ENCODE assay signal across 31 cellular contexts in genomic region chr3:133562376-133562775, GRCh38.
"Had no signal": no experiment of that assay in that cellular context is flagged by ENCODE, and none has a peak within 500 bp of the region (broad histone marks: within the 10 kb centered on the region; RNA-seq: fewer than 3 reads in every experiment).

No MANE protein-coding gene starts in this region.

- H3K4me2 ChIP-seq: SK-N-SH had no signal

- ATAC-seq: activated naive CD4-positive, alpha-beta T cell treated with anti-CD3 and anti-CD28 coated beads, Interleukin-2, amount 50 U/mL, for 72 hours; activated T-cell treated with anti-CD3 and anti-CD28 coated beads, Interleukin-2, amount 50 U/mL, for 4 hours had no signal

- H3K27ac Mint-ChIP-seq: activated CD4-positive, alpha-beta memory T cell treated with anti-CD3 and anti-CD28 coated beads for 36 hours; activated naive CD4-positive, alpha-beta T cell treated with anti-CD3 and anti-CD28 coated beads for 36 hours; activated T-helper 1 cell treated with anti-CD3 and anti-CD28 coated beads, Interleukin-12 subunit alpha, Interleukin-12 subunit beta, Interleukin-2, Interleukin-4 antibody, amounts not matched to agents 30 ng/mL and 10 ng/mL and 1 ng/mL, durations not matched to agents 14 hours and 24 hours and 36 hours; brain; T-helper 1 cell treated with Interleukin-12 subunit alpha and Interleukin-12 subunit beta and Interleukin-4 antibody, amounts not matched to agents 30 μg/mL and 1 μg/mL, for 36 hours; T-helper 2 cell treated with Interferon-gamma antibody and Interleukin-4, amounts not matched to agents 5 μg/mL and 100 μg/mL, for 36 hours had no signal

- H3K36me3 ChIP-seq: adrenal gland, SJSA1 had no signal

- H3K9me3 ChIP-seq: adrenal gland, SJSA1, SK-N-SH had no signal

- H3K27me3 Mint-ChIP-seq: activated CD4-positive, alpha-beta memory T cell treated with anti-CD3 and anti-CD28 coated beads for 36 hours; brain had no signal

- H3K27ac ChIP-seq: adrenal gland, SJSA1 had no signal

- DNase-seq: activated CD4-positive, alpha-beta memory T cell treated with anti-CD3 and anti-CD28 coated beads for 36 hours; activated CD4-positive, alpha-beta T cell treated with anti-CD3 and anti-CD28 coated beads for 4 hours; activated CD4-positive, alpha-beta T cell treated with anti-CD3 and anti-CD28 coated beads, Interleukin-2, amount 50 U/mL, for 1 hour; activated CD4-positive, CD25-positive, alpha-beta regulatory T cell treated with anti-CD3 and anti-CD28 coated beads, Interleukin-2, amount 50 U/mL, for 72 hours; activated CD8-positive, alpha-beta memory T cell treated with anti-CD3 and anti-CD28 coated beads, Interleukin-2, amount 50 U/mL, for 4 hours; activated gamma-delta T cell treated with Interleukin-2 at 50 U/mL for 16 hours; activated naive CD4-positive, alpha-beta T cell treated with anti-CD3 and anti-CD28 coated beads for 36 hours; activated T-cell treated with anti-CD3 and anti-CD28 coated beads for 4 hours; activated T-cell treated with anti-CD3 and anti-CD28 coated beads, Interleukin-2, amount 50 U/mL, for 4 hours; adrenal gland; caudate nucleus; cerebellar nuclear complex; KBM-7; NCI-H1048; NCI-H1105 treated with DMSO at 0.1 percent for 48 hours; NCI-H1436; NCI-H1694 treated with DMSO at 0.1 percent for 48 hours; NCI-H2029; NCI-H345; NCI-H524 treated with DMSO at 0.1 percent for 48 hours; OCI-M1; SHP77 treated with DMSO at 0.1 percent for 48 hours; SK-N-SH had no signal

- H3K27me3 ChIP-seq: adrenal gland, SJSA1 had no signal

- H3K9me2 ChIP-seq: SK-N-SH had no signal

- H3K4me1 ChIP-seq: adrenal gland had no signal

- H3K4me3 Mint-ChIP-seq: activated CD4-positive, alpha-beta memory T cell treated with anti-CD3 and anti-CD28 coated beads for 36 hours; activated naive CD4-positive, alpha-beta T cell treated with anti-CD3 and anti-CD28 coated beads for 36 hours; activated T-cell treated with anti-CD3 and anti-CD28 coated beads, Interleukin-2, amount 50 U/mL, for 4 hours; activated T-helper 1 cell treated with anti-CD3 and anti-CD28 coated beads, Interleukin-12 subunit alpha, Interleukin-12 subunit beta, Interleukin-2, Interleukin-4 antibody, amounts not matched to agents 30 ng/mL and 10 ng/mL and 1 ng/mL, durations not matched to agents 14 hours and 24 hours and 36 hours; brain; T-helper 1 cell treated with Interleukin-12 subunit alpha and Interleukin-12 subunit beta and Interleukin-4 antibody, amounts not matched to agents 30 μg/mL and 1 μg/mL, for 36 hours; T-helper 2 cell treated with Interferon-gamma antibody and Interleukin-4, amounts not matched to agents 5 μg/mL and 100 μg/mL, for 36 hours had no signal

- H3K4me3 ChIP-seq: adrenal gland, SJSA1 had no signal

- H3K36me3 Mint-ChIP-seq: activated CD4-positive, alpha-beta memory T cell treated with anti-CD3 and anti-CD28 coated beads for 36 hours had no signal

- H3K9me3 Mint-ChIP-seq: activated CD4-positive, alpha-beta memory T cell treated with anti-CD3 and anti-CD28 coated beads for 36 hours; activated T-helper 1 cell treated with anti-CD3 and anti-CD28 coated beads, Interleukin-12 subunit alpha, Interleukin-12 subunit beta, Interleukin-2, Interleukin-4 antibody, amounts not matched to agents 30 ng/mL and 10 ng/mL and 1 ng/mL, durations not matched to agents 14 hours and 24 hours and 36 hours; T-helper 1 cell treated with Interleukin-12 subunit alpha and Interleukin-12 subunit beta and Interleukin-4 antibody, amounts not matched to agents 30 μg/mL and 1 μg/mL, for 36 hours; T-helper 2 cell treated with Interferon-gamma antibody and Interleukin-4, amounts not matched to agents 5 μg/mL and 100 μg/mL, for 36 hours had no signal

- FAIRE-seq: bronchial epithelial cell, TTC549 had no signal

- H3K9ac ChIP-seq: SK-N-SH had no signal
